ENCODE assay signal across 18 cellular contexts in genomic region chr9:15225564-15226126, GRCh38.
A peak's percentile ranks its signal among the peaks of the same experiment; 100 is the strongest.
DNase-seq lines count a peak whose midpoint lies in the region; ATAC-seq and TF ChIP-seq lines count a peak whose summit lies in the region.
"Had no signal": no experiment of that assay in that cellular context is flagged by ENCODE, and none has a peak within 500 bp of the region (broad histone marks: within the 10 kb centered on the region; RNA-seq: fewer than 3 reads in every experiment).

No MANE protein-coding gene starts in this region.

- DNase-seq in activated B cell treated with CpG ODN at 0.5 μM for 24 hours (no peak), nephron progenitor cell (no peak), hippocampal formation (lab: John Stamatoyannopoulos, UW) (no peak), HAP-1 (ENCODE audit: low spot score in 2 of 2) (no peak), NOMO-1 (lab: John Stamatoyannopoulos, UW; ENCODE audit: unreplicated experiment in 2 of 2) (no peak)
- no peak for DNase-seq in stimulated activated naive B cell treated with anti-CD40 and anti-IgM and Interleukin-4, amounts not matched to agents 10 μg/mL and 1 μg/mL and 100 μg/mL, for 72 hours
- DNase-seq in activated CD4-positive, CD25-positive, alpha-beta regulatory T cell treated with anti-CD3 and anti-CD28 coated beads, Interleukin-2, amount 50 U/mL, for 72 hours: no peak
- DNase-seq: CD4-positive, CD25-positive, alpha-beta regulatory T cell; CD8-positive, alpha-beta memory T cell; DMS 273 treated with DMSO at 0.1 percent for 48 hours; DMS79; EL; GDM1; GOT3; HCEC 1CT had no signal

- H3K4me3 ChIP-seq in HAP-1: no peak overlapping the region
- H3K4me3 ChIP-seq: BLaER1, GM12878 had no signal

- H3K9me3 ChIP-seq in HAP-1: no peaks in the 10 kb centered on the region
- H3K9me3 ChIP-seq: BLaER1 had no signal

- peaks cover 0 to 2% (median 0%) of the 10 kb centered on the region in 3 donors for H3K9me3 Mint-ChIP-seq in IgD-negative memory B cell
- H3K9me3 Mint-ChIP-seq in activated B cell treated with CpG ODN at 0.5 μM for 24 hours: no peaks in the 10 kb centered on the region
- no peaks in the 10 kb centered on the region for H3K9me3 Mint-ChIP-seq in nephron progenitor cell
- H3K9me3 Mint-ChIP-seq in stimulated activated naive B cell treated with anti-CD40 and anti-IgM and Interleukin-4, amounts not matched to agents 10 μg/mL and 1 μg/mL and 100 μg/mL, for 72 hours: peaks cover 0 to 3% of the 10 kb centered on the region in 2 donors
- H3K9me3 Mint-ChIP-seq: CD4-positive, CD25-positive, alpha-beta regulatory T cell; CD8-positive, alpha-beta memory T cell had no signal

- H3K36me3 ChIP-seq in HAP-1 (replicated peaks): no peaks in the 10 kb centered on the region
- H3K36me3 ChIP-seq: BLaER1 had no signal

- TF ChIP-seq CTCF in activated B cell treated with CpG ODN at 0.5 μM for 24 hours (IDR thresholded peaks at IDR 0.05): no peak
- TF ChIP-seq CTCF in nephron progenitor cell (IDR thresholded peaks at IDR 0.05): no peak

- CTCF ChIA-PET in activated B cell treated with CpG ODN at 0.5 μM for 24 hours (lab: Charles Lee): no interaction called here

- POLR2A ChIA-PET in activated B cell treated with CpG ODN at 0.5 μM for 24 hours (lab: Charles Lee): no interaction called here

- H3K4me3 Mint-ChIP-seq in IgD-negative memory B cell (peak overlapping the region in 1 of 4 donors; percentile 23), activated B cell treated with CpG ODN at 0.5 μM for 24 hours (peak overlapping the region; percentile 66), nephron progenitor cell (no peak overlapping the region)
- no peak overlapping the region for H3K4me3 Mint-ChIP-seq in stimulated activated naive B cell treated with anti-CD40 and anti-IgM and Interleukin-4, amounts not matched to agents 10 μg/mL and 1 μg/mL and 100 μg/mL, for 72 hours
- H3K4me3 Mint-ChIP-seq: CD4-positive, CD25-positive, alpha-beta regulatory T cell; CD8-positive, alpha-beta memory T cell had no signal

- in situ Hi-C loops in HAP-1 (cut with MboI; ENCODE audit: low sequenced_read_pairs): no loop called here

- no peaks in the 10 kb centered on the region for H3K27me3 Mint-ChIP-seq in IgD-negative memory B cell
- no peaks in the 10 kb centered on the region for H3K27me3 Mint-ChIP-seq in activated B cell treated with CpG ODN at 0.5 μM for 24 hours
- no peaks in the 10 kb centered on the region for H3K27me3 Mint-ChIP-seq in nephron progenitor cell (ENCODE audit: low read depth, poor library complexity)
- H3K27me3 Mint-ChIP-seq in stimulated activated naive B cell treated with anti-CD40 and anti-IgM and Interleukin-4, amounts not matched to agents 10 μg/mL and 1 μg/mL and 100 μg/mL, for 72 hours: peaks cover 0 to 3% of the 10 kb centered on the region in 2 donors
- H3K27me3 Mint-ChIP-seq: CD4-positive, CD25-positive, alpha-beta regulatory T cell; CD8-positive, alpha-beta memory T cell had no signal

- H3K27me3 ChIP-seq in HAP-1 (ENCODE audit: low read depth): no peaks in the 10 kb centered on the region
- H3K27me3 ChIP-seq: BLaER1 had no signal

- peaks cover 6 to 22% (median 8%) of the 10 kb centered on the region in 3 donors for H3K4me1 Mint-ChIP-seq in IgD-negative memory B cell
- peaks cover 32% of the 10 kb centered on the region for H3K4me1 Mint-ChIP-seq in activated B cell treated with CpG ODN at 0.5 μM for 24 hours
- H3K4me1 Mint-ChIP-seq in nephron progenitor cell: no peaks in the 10 kb centered on the region
- H3K4me1 Mint-ChIP-seq in stimulated activated naive B cell treated with anti-CD40 and anti-IgM and Interleukin-4, amounts not matched to agents 10 μg/mL and 1 μg/mL and 100 μg/mL, for 72 hours: peaks cover 16 to 24% of the 10 kb centered on the region in 2 donors

- ATAC-seq in activated B cell treated with CpG ODN at 0.5 μM for 24 hours (ENCODE audit: low read depth): peak; percentile 58
- no peak for ATAC-seq in stimulated activated naive B cell treated with anti-CD40 and anti-IgM and Interleukin-4, amounts not matched to agents 10 μg/mL and 1 μg/mL and 100 μg/mL, for 72 hours (replicated peaks)
- ATAC-seq: GM12878 had no signal

- peak overlapping the region in 2 of 3 donors; percentile 9 to 34 for H3K27ac Mint-ChIP-seq in IgD-negative memory B cell
- peak overlapping the region; percentile 78 for H3K27ac Mint-ChIP-seq in activated B cell treated with CpG ODN at 0.5 μM for 24 hours
- H3K27ac Mint-ChIP-seq in nephron progenitor cell: peak overlapping the region; percentile 86
- H3K27ac Mint-ChIP-seq in stimulated activated naive B cell treated with anti-CD40 and anti-IgM and Interleukin-4, amounts not matched to agents 10 μg/mL and 1 μg/mL and 100 μg/mL, for 72 hours: peak overlapping the region; percentile 15

- peaks cover 2% of the 10 kb centered on the region for H3K36me3 Mint-ChIP-seq in IgD-negative memory B cell
- H3K36me3 Mint-ChIP-seq in activated B cell treated with CpG ODN at 0.5 μM for 24 hours (ENCODE audit: low read depth): no peaks in the 10 kb centered on the region
- H3K36me3 Mint-ChIP-seq in nephron progenitor cell (ENCODE audit: low read depth): peaks cover 7% of the 10 kb centered on the region
- H3K36me3 Mint-ChIP-seq in stimulated activated naive B cell treated with anti-CD40 and anti-IgM and Interleukin-4, amounts not matched to agents 10 μg/mL and 1 μg/mL and 100 μg/mL, for 72 hours: peaks cover 11 to 19% of the 10 kb centered on the region in 2 donors

- intact Hi-C loops in activated B cell treated with CpG ODN at 0.5 μM for 24 hours (cut with micrococcal nuclease): loop anchor here (5.0 kb wide), 3 partner anchors 82 to 287 kb away; partner anchors contain the start of genes PSIP1, SNAPC3 and TTC39B

- no peaks in the 10 kb centered on the region for H3K4me1 ChIP-seq in HAP-1
- H3K4me1 ChIP-seq: BLaER1 had no signal

Comparison
In these comparisons a context has a peak if more than half of its experiments do, and no peak if none do; other contexts are left out.
1. H3K27ac Mint-ChIP-seq: peak in every context shown above with its lines; median percentile 86 in nephron progenitor cell; 78 in activated B cell treated with CpG ODN at 0.5 μM for 24 hours; 22 in IgD-negative memory B cell; 15 in stimulated activated naive B cell treated with anti-CD40 and anti-IgM and Interleukin-4, amounts not matched to agents 10 μg/mL and 1 μg/mL and 100 μg/mL, for 72 hours.